15 cellular contexts compared by ENCODE assay signal in genomic region chr6:53250137-53250760, GRCh38.
A peak's percentile ranks its signal among the peaks of the same experiment; 100 is the strongest.
DNase-seq lines count a peak whose midpoint lies in the region; ATAC-seq and TF ChIP-seq lines count a peak whose summit lies in the region.
"Had no signal": no experiment of that assay in that cellular context is flagged by ENCODE, and none has a peak within 500 bp of the region (broad histone marks: within the 10 kb centered on the region; RNA-seq: fewer than 3 reads in every experiment).

No MANE protein-coding gene starts in this region.

- no peaks in the 10 kb centered on the region for H3K27me3 Mint-ChIP-seq in activated T-cell treated with anti-CD3 and anti-CD28 coated beads, Interleukin-2, amount 50 U/mL, for 4 hours (ENCODE audit: low read depth)
- no peaks in the 10 kb centered on the region for H3K27me3 Mint-ChIP-seq in activated T-cell treated with anti-CD3 and anti-CD28 coated beads, Interleukin-2, amount 50 U/mL, for 72 hours (ENCODE audit: low read depth)
- H3K27me3 Mint-ChIP-seq in activated CD4-positive, alpha-beta T cell treated with anti-CD3 and anti-CD28 coated beads, Interleukin-2, amount 10 ng/mL, durations not matched to agents 7 days and 5 days, result no peaks in the 10 kb centered on the region
- H3K27me3 Mint-ChIP-seq: activated CD4-positive, alpha-beta T cell treated with anti-CD3 and anti-CD28 coated beads, Interleukin-2, amount 10 ng/mL, durations not matched to agents 24 days and 14 days had no signal

- no peak overlapping the region for H3K4me3 Mint-ChIP-seq in activated T-cell treated with anti-CD3 and anti-CD28 coated beads, Interleukin-2, amount 50 U/mL, for 4 hours
- H3K4me3 Mint-ChIP-seq in activated T-cell treated with anti-CD3 and anti-CD28 coated beads, Interleukin-2, amount 50 U/mL, for 72 hours, result no peak overlapping the region
- H3K4me3 Mint-ChIP-seq in activated CD4-positive, alpha-beta T cell treated with anti-CD3 and anti-CD28 coated beads, Interleukin-2, amount 10 ng/mL, durations not matched to agents 7 days and 5 days, result no peak overlapping the region
- H3K4me3 Mint-ChIP-seq: activated CD4-positive, alpha-beta T cell treated with anti-CD3 and anti-CD28 coated beads, Interleukin-2, amount 10 ng/mL, durations not matched to agents 24 days and 14 days had no signal

- intact Hi-C loops in right cardiac atrium (cut with DNase I) (no loop called here), testis (cut with DNase I; ENCODE audit: low total_unique reads) (no loop called here)

- peaks cover 2% of the 10 kb centered on the region for H3K9me3 Mint-ChIP-seq in activated T-cell treated with anti-CD3 and anti-CD28 coated beads, Interleukin-2, amount 50 U/mL, for 4 hours
- no peaks in the 10 kb centered on the region for H3K9me3 Mint-ChIP-seq in activated T-cell treated with anti-CD3 and anti-CD28 coated beads, Interleukin-2, amount 50 U/mL, for 72 hours
- H3K9me3 Mint-ChIP-seq in activated CD4-positive, alpha-beta T cell treated with anti-CD3 and anti-CD28 coated beads, Interleukin-2, amount 10 ng/mL, durations not matched to agents 7 days and 5 days, result no peaks in the 10 kb centered on the region
- H3K9me3 Mint-ChIP-seq: activated CD4-positive, alpha-beta T cell treated with anti-CD3 and anti-CD28 coated beads, Interleukin-2, amount 10 ng/mL, durations not matched to agents 24 days and 14 days had no signal

- H3K27me3 ChIP-seq in adipocyte (replicated peaks; ENCODE audit: control insufficient read depth, insufficient read depth, low read length), result no peaks in the 10 kb centered on the region
- no peaks in the 10 kb centered on the region for H3K27me3 ChIP-seq in right cardiac atrium (ENCODE audit: control insufficient read depth, insufficient read depth)
- H3K27me3 ChIP-seq in testis, result no peaks in the 10 kb centered on the region

- H3K36me3 Mint-ChIP-seq in activated T-cell treated with anti-CD3 and anti-CD28 coated beads, Interleukin-2, amount 50 U/mL, for 4 hours (ENCODE audit: insufficient read depth), result peaks cover 3% of the 10 kb centered on the region
- H3K36me3 Mint-ChIP-seq in activated T-cell treated with anti-CD3 and anti-CD28 coated beads, Interleukin-2, amount 50 U/mL, for 72 hours (ENCODE audit: insufficient read depth in 2 of 2), result no peaks in the 10 kb centered on the region
- H3K36me3 Mint-ChIP-seq in activated CD4-positive, alpha-beta T cell treated with anti-CD3 and anti-CD28 coated beads, Interleukin-2, amount 10 ng/mL, durations not matched to agents 7 days and 5 days (ENCODE audit: low read depth), result peaks cover 6% of the 10 kb centered on the region

- peak overlapping the region; percentile 6 for H3K27ac ChIP-seq in right cardiac atrium (ENCODE audit: low read length)
- H3K27ac ChIP-seq in testis, result peak overlapping the region; percentile 29 to 62

- no peak overlapping the region for H3K27ac Mint-ChIP-seq in activated T-cell treated with anti-CD3 and anti-CD28 coated beads, Interleukin-2, amount 50 U/mL, for 72 hours
- H3K27ac Mint-ChIP-seq in activated CD4-positive, alpha-beta T cell treated with anti-CD3 and anti-CD28 coated beads, Interleukin-2, amount 10 ng/mL, durations not matched to agents 7 days and 5 days, result no peak overlapping the region
- H3K27ac Mint-ChIP-seq: activated CD4-positive, alpha-beta T cell treated with anti-CD3 and anti-CD28 coated beads, Interleukin-2, amount 10 ng/mL, durations not matched to agents 24 days and 14 days had no signal

- no peak for TF ChIP-seq POLR2A in testis (IDR thresholded peaks at IDR 0.05)

- WGBS in right cardiac atrium, result 78% methylated on average over 6 of the region's 6 CpGs
- WGBS in testis, 2 donors, result 51 to 58% methylated on average over 5 to 6 of the region's 6 CpGs

- H3K9ac ChIP-seq in adipocyte (ENCODE audit: low read length), result peak overlapping the region; percentile 82

- H3K4me1 Mint-ChIP-seq in activated T-cell treated with anti-CD3 and anti-CD28 coated beads, Interleukin-2, amount 50 U/mL, for 4 hours (ENCODE audit: low read depth), result peaks cover 15% of the 10 kb centered on the region
- peaks cover 11% of the 10 kb centered on the region for H3K4me1 Mint-ChIP-seq in activated T-cell treated with anti-CD3 and anti-CD28 coated beads, Interleukin-2, amount 50 U/mL, for 72 hours (ENCODE audit: low read depth)
- peaks cover 1% of the 10 kb centered on the region for H3K4me1 Mint-ChIP-seq in activated CD4-positive, alpha-beta T cell treated with anti-CD3 and anti-CD28 coated beads, Interleukin-2, amount 10 ng/mL, durations not matched to agents 7 days and 5 days
- H3K4me1 Mint-ChIP-seq: activated CD4-positive, alpha-beta T cell treated with anti-CD3 and anti-CD28 coated beads, Interleukin-2, amount 10 ng/mL, durations not matched to agents 24 days and 14 days had no signal

- H3K4me1 ChIP-seq in adipocyte (ENCODE audit: control insufficient read depth, insufficient read depth, low read length) (peaks cover 32% of the 10 kb centered on the region), right cardiac atrium (ENCODE audit: control insufficient read depth, insufficient read depth, low read length) (peaks cover 6% of the 10 kb centered on the region), testis (peaks cover 21% of the 10 kb centered on the region)

- CTCF ChIA-PET in activated CD4-positive, alpha-beta T cell treated with anti-CD3 and anti-CD28 coated beads, Interleukin-2, amount 10 ng/mL, durations not matched to agents 7 days and 5 days (lab: Charles Lee), result interaction anchor here (2.0 kb wide), 1 partner anchor 10 kb away, joined by 4 read pairs; no protein-coding TSS in a partner anchor

- peak; percentile 34 to 69 for ATAC-seq in activated T-cell treated with anti-CD3 and anti-CD28 coated beads, Interleukin-2, amount 50 U/mL, for 4 hours
- ATAC-seq in activated T-cell treated with anti-CD3 and anti-CD28 coated beads, Interleukin-2, amount 50 U/mL, for 72 hours (replicated peaks in 1 of 2), result no peak
- ATAC-seq in right cardiac atrium (peak; percentile 13 to 39), GM19023 (IDR thresholded peaks at IDR 0.05; ENCODE audit: unreplicated experiment) (no peak)

- H3K9me3 ChIP-seq in adipocyte (ENCODE audit: control insufficient read depth, low read length) (no peaks in the 10 kb centered on the region), right cardiac atrium (ENCODE audit: control insufficient read depth, low read length) (no peaks in the 10 kb centered on the region), testis (no peaks in the 10 kb centered on the region)

- H3K4me3 ChIP-seq in adipocyte (ENCODE audit: low read length) (peak overlapping the region; percentile 66), right cardiac atrium (ENCODE audit: low read length) (no peak overlapping the region), testis (no peak overlapping the region)

- no peaks in the 10 kb centered on the region for H3K36me3 ChIP-seq in adipocyte (ENCODE audit: control insufficient read depth, insufficient read depth, low read length, severe bottlenecking)
- no peaks in the 10 kb centered on the region for H3K36me3 ChIP-seq in testis (ENCODE audit: low read depth, missing control alignments)

- no peak for DNase-seq in activated T-cell treated with anti-CD3 and anti-CD28 coated beads, Interleukin-2, amount 50 U/mL, for 4 hours
- DNase-seq in activated T-cell treated with anti-CD3 and anti-CD28 coated beads, Interleukin-2, amount 50 U/mL, for 72 hours, result no peak
- DNase-seq in adipocyte (ENCODE audit: low read depth) (peak; percentile 30), right cardiac atrium (no peak), testis (no peak), NCI-H345 (lab: John Stamatoyannopoulos, UW) (no peak)
- no peak for DNase-seq in activated CD4-positive, alpha-beta T cell treated with anti-CD3 and anti-CD28 coated beads, Interleukin-2, amount 10 ng/mL, durations not matched to agents 7 days and 5 days
- DNase-seq: 8988T; activated CD4-positive, alpha-beta T cell treated with anti-CD3 and anti-CD28 coated beads, Interleukin-2, amount 10 ng/mL, durations not matched to agents 24 days and 14 days; activated naive CD4-positive, alpha-beta T cell; DMS79; effector CD4-positive, alpha-beta T cell; NCI-H1417; NCI-H526 had no signal

- no peak for TF ChIP-seq CTCF in testis (IDR thresholded peaks at IDR 0.05)

- POLR2A ChIA-PET in activated CD4-positive, alpha-beta T cell treated with anti-CD3 and anti-CD28 coated beads, Interleukin-2, amount 10 ng/mL, durations not matched to agents 7 days and 5 days (lab: Charles Lee), result no interaction called here

Comparison
In these comparisons a context has a peak if more than half of its experiments do, and no peak if none do; other contexts are left out.
1. ATAC-seq: peak in activated T-cell treated with anti-CD3 and anti-CD28 coated beads, Interleukin-2, amount 50 U/mL, for 4 hours (2 of 2) and right cardiac atrium (2 of 2); none in activated T-cell treated with anti-CD3 and anti-CD28 coated beads, Interleukin-2, amount 50 U/mL, for 72 hours (0 of 2) and GM19023 (single experiment).